In the genomic region with DNA sequence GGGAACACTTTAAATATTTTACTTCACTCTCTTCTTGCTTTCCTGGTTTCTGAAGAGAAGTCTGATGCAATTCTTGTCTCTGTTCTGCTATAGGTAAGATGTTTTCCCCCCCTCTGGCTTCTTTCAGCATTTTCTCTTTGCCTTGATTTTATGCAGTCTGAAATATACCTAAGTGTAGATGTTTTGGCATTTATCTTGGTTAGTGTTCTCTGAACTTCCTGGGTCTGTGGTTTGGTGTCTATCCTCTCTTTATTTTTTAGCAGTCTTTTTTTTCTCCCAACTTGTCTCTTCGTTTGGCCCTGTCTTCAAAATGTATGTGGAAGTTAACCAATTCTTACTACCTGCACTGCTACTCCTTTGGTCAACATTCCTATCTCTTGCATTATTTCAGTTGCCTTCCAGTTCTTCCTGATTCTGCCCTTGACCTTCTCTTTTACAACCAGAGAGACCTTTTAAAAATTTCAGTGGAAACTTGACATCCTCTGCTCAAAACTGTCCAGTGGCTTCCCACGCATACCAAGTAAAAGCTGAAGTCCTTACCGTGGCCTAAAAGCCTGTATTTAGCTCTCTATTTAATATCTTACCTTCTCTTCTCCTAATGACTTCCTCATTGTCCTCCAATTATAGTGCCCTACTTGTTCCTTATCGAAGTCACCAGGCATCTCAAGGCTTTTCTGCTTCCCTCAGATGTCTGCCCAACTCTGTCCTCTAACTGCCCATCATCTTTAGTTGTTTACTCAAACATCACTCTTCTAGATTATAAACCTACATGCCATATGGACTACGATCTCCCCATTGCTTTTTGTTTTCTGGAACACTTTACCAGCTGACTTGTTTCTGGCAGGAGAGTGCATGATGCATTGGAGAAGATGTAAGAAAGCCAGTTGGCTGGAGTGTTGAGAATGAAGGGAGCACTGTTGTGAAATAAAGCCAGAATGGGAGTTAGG, we compare ENCODE assay signal across 1 cellular context.
TF ChIP-seq lines count a peak whose summit lies in the region.

No MANE protein-coding gene starts in this region.

TF ChIP-seq in K562, 482 proteins besides CTCF, POLR2A, EP300 and RAD21 (continued from another document and continues in another):
- TF ChIP-seq FOXM1 (IDR thresholded peaks at IDR 0.05; ENCODE audit: low read depth) = peak; percentile 77
- no peak for TF ChIP-seq FOXM1 (CRISPR knock-in tag; IDR thresholded peaks at IDR 0.05; ENCODE audit: low read depth)
- TF ChIP-seq EHMT2 (IDR thresholded peaks at IDR 0.05) = peak; percentile 23; the same call in 1 of the 2 replicates
- TF ChIP-seq PHB (CRISPR knock-in tag; IDR thresholded peaks at IDR 0.05) = no peak
- TF ChIP-seq BCOR (IDR thresholded peaks at IDR 0.05) = peak; percentile 47; the same call in 1 of the 2 replicates
- TF ChIP-seq, protein P1, sequence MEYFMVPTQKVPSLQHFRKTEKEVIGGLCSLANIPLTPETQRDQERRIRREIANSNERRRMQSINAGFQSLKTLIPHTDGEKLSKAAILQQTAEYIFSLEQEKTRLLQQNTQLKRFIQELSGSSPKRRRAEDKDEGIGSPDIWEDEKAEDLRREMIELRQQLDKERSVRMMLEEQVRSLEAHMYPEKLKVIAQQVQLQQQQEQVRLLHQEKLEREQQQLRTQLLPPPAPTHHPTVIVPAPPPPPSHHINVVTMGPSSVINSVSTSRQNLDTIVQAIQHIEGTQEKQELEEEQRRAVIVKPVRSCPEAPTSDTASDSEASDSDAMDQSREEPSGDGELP (CRISPR knock-in tag; IDR thresholded peaks at IDR 0.05; ENCODE audit: borderline replicate concordance) = peak; percentile 12; the same call in 1 of the 2 replicates
- TF ChIP-seq ZSCAN29 (IDR thresholded peaks at IDR 0.05) = no peak
- no peak for TF ChIP-seq GTF2E2 (tag; IDR thresholded peaks at IDR 0.05)
- TF ChIP-seq SRSF7 (optimal IDR thresholded peaks at IDR 0.05; ENCODE audit: low read depth, low read length) = no peak
- TF ChIP-seq TRIM28 (IDR thresholded peaks at IDR 0.05) = no peak
- TF ChIP-seq ZNF133 (CRISPR knock-in tag; IDR thresholded peaks at IDR 0.05) = no peak
- TF ChIP-seq ARNT (IDR thresholded peaks at IDR 0.05) = peak in 1 of 2 experiments; percentile 81; a peak in 2 of 4 replicates
- TF ChIP-seq GABPA (tag; conservative IDR thresholded peaks at IDR 0.05; ENCODE audit: low read depth) = 0 out of 2 replicates have a peak, but pooled peaks have one; percentile 17
- peak; percentile 43; the same call in 1 of the 2 replicates for TF ChIP-seq CC2D1A (IDR thresholded peaks at IDR 0.05)
- TF ChIP-seq KLF10 (CRISPR knock-in tag; IDR thresholded peaks at IDR 0.05) = no peak
- peak; percentile 25; the same call in 1 of the 2 replicates for TF ChIP-seq ARID2 (IDR thresholded peaks at IDR 0.05)
- TF ChIP-seq NFRKB (IDR thresholded peaks at IDR 0.05; ENCODE audit: low read depth) = peak; percentile 62; the same call in 1 of the 2 replicates
- TF ChIP-seq DPF2 (IDR thresholded peaks at IDR 0.05) = peak; percentile 94
- TF ChIP-seq KLF16 (IDR thresholded peaks at IDR 0.05) = peak; percentile 75
- 0 out of 2 replicates have a peak, but pooled peaks have one; percentile 27 for TF ChIP-seq MXI1 (IDR thresholded peaks at IDR 0.05; ENCODE audit: low read depth, low read length)
- peak; percentile 57 for TF ChIP-seq CEBPB (tag; IDR thresholded peaks at IDR 0.05)
- TF ChIP-seq FOXA1 (IDR thresholded peaks at IDR 0.05; ENCODE audit: borderline replicate concordance) = peak; percentile 62; the same call in 1 of the 2 replicates
- TF ChIP-seq RCOR1 (IDR thresholded peaks at IDR 0.05; ENCODE audit: borderline replicate concordance in 1 of 2, low read depth in 2 of 2, low read length in 2 of 2) = peak in 1 of 2 experiments; percentile 76; a peak in 2 of 4 replicates
- peak; percentile 74; the same call in 1 of the 2 replicates for TF ChIP-seq POLR2AphosphoS5 (IDR thresholded peaks at IDR 0.05; ENCODE audit: control insufficient read depth, insufficient read depth, low read depth, low read length)
- TF ChIP-seq TRIM24 (IDR thresholded peaks at IDR 0.05) = peak; percentile 72 to 73
- TF ChIP-seq, protein P2, sequence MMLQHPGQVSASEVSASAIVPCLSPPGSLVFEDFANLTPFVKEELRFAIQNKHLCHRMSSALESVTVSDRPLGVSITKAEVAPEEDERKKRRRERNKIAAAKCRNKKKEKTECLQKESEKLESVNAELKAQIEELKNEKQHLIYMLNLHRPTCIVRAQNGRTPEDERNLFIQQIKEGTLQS (IDR thresholded peaks at IDR 0.05) = peak; percentile 67; the same call in 1 of the 2 replicates
- TF ChIP-seq, protein P2 (CRISPR knock-in tag; conservative IDR thresholded peaks at IDR 0.05) = no peak
- peak; percentile 71 for TF ChIP-seq DACH1 (IDR thresholded peaks at IDR 0.05; ENCODE audit: partially characterized antibody)
- peak; percentile 96 for TF ChIP-seq SMAD4 (CRISPR knock-in tag; conservative IDR thresholded peaks at IDR 0.05)
- TF ChIP-seq, protein P3, sequence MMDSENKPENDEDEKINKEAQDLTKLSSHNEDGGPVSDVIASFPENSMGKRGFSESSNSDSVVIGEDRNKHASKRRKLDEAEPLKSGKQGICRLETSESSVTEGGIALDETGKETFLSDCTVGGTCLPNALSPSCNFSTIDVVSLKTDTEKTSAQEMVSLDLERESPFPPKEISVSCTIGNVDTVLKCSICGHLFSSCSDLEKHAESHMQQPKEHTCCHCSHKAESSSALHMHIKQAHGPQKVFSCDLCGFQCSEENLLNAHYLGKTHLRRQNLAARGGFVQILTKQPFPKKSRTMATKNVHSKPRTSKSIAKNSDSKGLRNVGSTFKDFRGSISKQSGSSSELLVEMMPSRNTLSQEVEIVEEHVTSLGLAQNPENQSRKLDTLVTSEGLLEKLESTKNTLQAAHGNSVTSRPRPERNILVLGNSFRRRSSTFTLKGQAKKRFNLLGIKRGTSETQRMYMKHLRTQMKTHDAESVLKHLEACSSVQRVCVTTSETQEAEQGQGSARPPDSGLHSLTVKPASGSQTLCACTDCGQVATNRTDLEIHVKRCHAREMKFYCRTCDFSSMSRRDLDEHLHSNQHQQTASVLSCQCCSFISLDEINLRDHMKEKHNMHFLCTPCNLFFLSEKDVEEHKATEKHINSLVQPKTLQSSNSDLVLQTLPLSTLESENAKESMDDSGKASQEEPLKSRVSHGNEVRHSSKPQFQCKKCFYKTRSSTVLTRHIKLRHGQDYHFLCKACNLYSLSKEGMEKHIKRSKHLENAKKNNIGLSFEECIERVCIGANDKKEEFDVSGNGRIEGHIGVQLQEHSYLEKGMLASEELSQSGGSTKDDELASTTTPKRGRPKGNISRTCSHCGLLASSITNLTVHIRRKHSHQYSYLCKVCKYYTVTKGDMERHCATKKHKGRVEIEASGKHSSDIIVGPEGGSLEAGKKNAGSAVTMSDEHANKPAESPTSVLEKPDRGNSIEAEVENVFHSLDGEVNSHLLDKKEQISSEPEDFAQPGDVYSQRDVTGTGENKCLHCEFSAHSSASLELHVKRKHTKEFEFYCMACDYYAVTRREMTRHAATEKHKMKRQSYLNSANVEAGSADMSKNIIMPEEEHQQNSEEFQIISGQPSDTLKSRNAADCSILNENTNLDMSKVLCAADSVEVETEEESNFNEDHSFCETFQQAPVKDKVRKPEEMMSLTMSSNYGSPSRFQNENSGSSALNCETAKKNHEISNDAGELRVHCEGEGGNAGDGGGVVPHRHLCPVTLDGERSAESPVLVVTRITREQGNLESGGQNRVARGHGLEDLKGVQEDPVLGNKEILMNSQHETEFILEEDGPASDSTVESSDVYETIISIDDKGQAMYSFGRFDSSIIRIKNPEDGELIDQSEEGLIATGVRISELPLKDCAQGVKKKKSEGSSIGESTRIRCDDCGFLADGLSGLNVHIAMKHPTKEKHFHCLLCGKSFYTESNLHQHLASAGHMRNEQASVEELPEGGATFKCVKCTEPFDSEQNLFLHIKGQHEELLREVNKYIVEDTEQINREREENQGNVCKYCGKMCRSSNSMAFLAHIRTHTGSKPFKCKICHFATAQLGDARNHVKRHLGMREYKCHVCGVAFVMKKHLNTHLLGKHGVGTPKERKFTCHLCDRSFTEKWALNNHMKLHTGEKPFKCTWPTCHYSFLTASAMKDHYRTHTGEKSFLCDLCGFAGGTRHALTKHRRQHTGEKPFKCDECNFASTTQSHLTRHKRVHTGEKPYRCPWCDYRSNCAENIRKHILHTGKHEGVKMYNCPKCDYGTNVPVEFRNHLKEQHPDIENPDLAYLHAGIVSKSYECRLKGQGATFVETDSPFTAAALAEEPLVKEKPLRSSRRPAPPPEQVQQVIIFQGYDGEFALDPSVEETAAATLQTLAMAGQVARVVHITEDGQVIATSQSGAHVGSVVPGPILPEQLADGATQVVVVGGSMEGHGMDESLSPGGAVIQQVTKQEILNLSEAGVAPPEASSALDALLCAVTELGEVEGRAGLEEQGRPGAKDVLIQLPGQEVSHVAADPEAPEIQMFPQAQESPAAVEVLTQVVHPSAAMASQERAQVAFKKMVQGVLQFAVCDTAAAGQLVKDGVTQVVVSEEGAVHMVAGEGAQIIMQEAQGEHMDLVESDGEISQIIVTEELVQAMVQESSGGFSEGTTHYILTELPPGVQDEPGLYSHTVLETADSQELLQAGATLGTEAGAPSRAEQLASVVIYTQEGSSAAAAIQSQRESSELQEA (IDR thresholded peaks at IDR 0.05; ENCODE audit: low read depth) = peak; percentile 42; the same call in 1 of the 2 replicates
- TF ChIP-seq ESRRA (IDR thresholded peaks at IDR 0.05; ENCODE audit: borderline replicate concordance, low read depth) = peak; percentile 69
- TF ChIP-seq CREM (IDR thresholded peaks at IDR 0.05; ENCODE audit: low read depth) = peak; percentile 39; the same call in 1 of the 2 replicates
- no peak for TF ChIP-seq ZBTB1 (CRISPR knock-in tag; IDR thresholded peaks at IDR 0.05; ENCODE audit: borderline replicate concordance, low read depth)
- TF ChIP-seq ZNF584 (CRISPR knock-in tag; IDR thresholded peaks at IDR 0.05; ENCODE audit: low read depth) = 0 out of 2 replicates have a peak, but pooled peaks have one; percentile 49
- peak; percentile 92 for TF ChIP-seq MEIS2 (IDR thresholded peaks at IDR 0.05; ENCODE audit: partially characterized antibody)
- peak; percentile 54; the same call in 1 of the 2 replicates for TF ChIP-seq HDAC2 (IDR thresholded peaks at IDR 0.05)
- TF ChIP-seq HDAC1 (IDR thresholded peaks at IDR 0.05) = peak in 1 of 2 experiments; percentile 54; a peak in 1 of 4 replicates
- peak; percentile 94 for TF ChIP-seq CTBP1 (IDR thresholded peaks at IDR 0.05; ENCODE audit: borderline replicate concordance)
- no peak; a peak in 1 of 4 replicates for TF ChIP-seq ETV6 (IDR thresholded peaks at IDR 0.05; ENCODE audit: borderline replicate concordance in 1 of 2, low read depth in 2 of 2, low read length in 1 of 2)
- TF ChIP-seq ETV6 (CRISPR knock-in tag; IDR thresholded peaks at IDR 0.05; ENCODE audit: borderline replicate concordance) = no peak
- peak; percentile 96 for TF ChIP-seq LCOR (CRISPR knock-in tag; IDR thresholded peaks at IDR 0.05)
- TF ChIP-seq, protein P4, sequence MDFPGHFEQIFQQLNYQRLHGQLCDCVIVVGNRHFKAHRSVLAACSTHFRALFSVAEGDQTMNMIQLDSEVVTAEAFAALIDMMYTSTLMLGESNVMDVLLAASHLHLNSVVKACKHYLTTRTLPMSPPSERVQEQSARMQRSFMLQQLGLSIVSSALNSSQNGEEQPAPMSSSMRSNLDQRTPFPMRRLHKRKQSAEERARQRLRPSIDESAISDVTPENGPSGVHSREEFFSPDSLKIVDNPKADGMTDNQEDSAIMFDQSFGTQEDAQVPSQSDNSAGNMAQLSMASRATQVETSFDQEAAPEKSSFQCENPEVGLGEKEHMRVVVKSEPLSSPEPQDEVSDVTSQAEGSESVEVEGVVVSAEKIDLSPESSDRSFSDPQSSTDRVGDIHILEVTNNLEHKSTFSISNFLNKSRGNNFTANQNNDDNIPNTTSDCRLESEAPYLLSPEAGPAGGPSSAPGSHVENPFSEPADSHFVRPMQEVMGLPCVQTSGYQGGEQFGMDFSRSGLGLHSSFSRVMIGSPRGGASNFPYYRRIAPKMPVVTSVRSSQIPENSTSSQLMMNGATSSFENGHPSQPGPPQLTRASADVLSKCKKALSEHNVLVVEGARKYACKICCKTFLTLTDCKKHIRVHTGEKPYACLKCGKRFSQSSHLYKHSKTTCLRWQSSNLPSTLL (IDR thresholded peaks at IDR 0.05) = 0 out of 2 replicates have a peak, but pooled peaks have one; percentile 49
- TF ChIP-seq MYBL2 (IDR thresholded peaks at IDR 0.05; ENCODE audit: low read depth) = no peak
- no peak for TF ChIP-seq MYBL2 (CRISPR knock-in tag; IDR thresholded peaks at IDR 0.05; ENCODE audit: borderline replicate concordance)
- peak; percentile 69 to 92; a peak in 3 of 4 replicates for TF ChIP-seq TBL1XR1 (IDR thresholded peaks at IDR 0.05; ENCODE audit: low read length in 2 of 2)
- TF ChIP-seq FOXP1 (CRISPR knock-in tag; IDR thresholded peaks at IDR 0.05) = 0 out of 2 replicates have a peak, but pooled peaks have one; percentile 20
- peak; percentile 95 for TF ChIP-seq NCOR1 (IDR thresholded peaks at IDR 0.05)
- TF ChIP-seq SMARCE1 (IDR thresholded peaks at IDR 0.05) = peak; percentile 86
- no peak for TF ChIP-seq XRCC4 (IDR thresholded peaks at IDR 0.05; ENCODE audit: extremely low read depth, insufficient read depth, insufficient read length)
- no peak for TF ChIP-seq RFX5 (IDR thresholded peaks at IDR 0.05; ENCODE audit: low read depth, low read length)
- TF ChIP-seq, protein P5, sequence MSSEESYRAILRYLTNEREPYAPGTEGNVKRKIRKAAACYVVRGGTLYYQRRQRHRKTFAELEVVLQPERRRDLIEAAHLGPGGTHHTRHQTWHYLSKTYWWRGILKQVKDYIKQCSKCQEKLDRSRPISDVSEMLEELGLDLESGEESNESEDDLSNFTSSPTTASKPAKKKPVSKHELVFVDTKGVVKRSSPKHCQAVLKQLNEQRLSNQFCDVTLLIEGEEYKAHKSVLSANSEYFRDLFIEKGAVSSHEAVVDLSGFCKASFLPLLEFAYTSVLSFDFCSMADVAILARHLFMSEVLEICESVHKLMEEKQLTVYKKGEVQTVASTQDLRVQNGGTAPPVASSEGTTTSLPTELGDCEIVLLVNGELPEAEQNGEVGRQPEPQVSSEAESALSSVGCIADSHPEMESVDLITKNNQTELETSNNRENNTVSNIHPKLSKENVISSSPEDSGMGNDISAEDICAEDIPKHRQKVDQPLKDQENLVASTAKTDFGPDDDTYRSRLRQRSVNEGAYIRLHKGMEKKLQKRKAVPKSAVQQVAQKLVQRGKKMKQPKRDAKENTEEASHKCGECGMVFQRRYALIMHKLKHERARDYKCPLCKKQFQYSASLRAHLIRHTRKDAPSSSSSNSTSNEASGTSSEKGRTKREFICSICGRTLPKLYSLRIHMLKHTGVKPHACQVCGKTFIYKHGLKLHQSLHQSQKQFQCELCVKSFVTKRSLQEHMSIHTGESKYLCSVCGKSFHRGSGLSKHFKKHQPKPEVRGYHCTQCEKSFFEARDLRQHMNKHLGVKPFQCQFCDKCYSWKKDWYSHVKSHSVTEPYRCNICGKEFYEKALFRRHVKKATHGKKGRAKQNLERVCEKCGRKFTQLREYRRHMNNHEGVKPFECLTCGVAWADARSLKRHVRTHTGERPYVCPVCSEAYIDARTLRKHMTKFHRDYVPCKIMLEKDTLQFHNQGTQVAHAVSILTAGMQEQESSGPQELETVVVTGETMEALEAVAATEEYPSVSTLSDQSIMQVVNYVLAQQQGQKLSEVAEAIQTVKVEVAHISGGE (CRISPR knock-in tag; IDR thresholded peaks at IDR 0.05) = peak in 1 of 3 experiments; percentile 67; a peak in 2 of 6 replicates
- peak; percentile 84; the same call in 1 of the 2 replicates for TF ChIP-seq FOXK1 (CRISPR knock-in tag; IDR thresholded peaks at IDR 0.05; ENCODE audit: borderline replicate concordance)
